9 cellular contexts compared by ENCODE assay signal in the genomic region with DNA sequence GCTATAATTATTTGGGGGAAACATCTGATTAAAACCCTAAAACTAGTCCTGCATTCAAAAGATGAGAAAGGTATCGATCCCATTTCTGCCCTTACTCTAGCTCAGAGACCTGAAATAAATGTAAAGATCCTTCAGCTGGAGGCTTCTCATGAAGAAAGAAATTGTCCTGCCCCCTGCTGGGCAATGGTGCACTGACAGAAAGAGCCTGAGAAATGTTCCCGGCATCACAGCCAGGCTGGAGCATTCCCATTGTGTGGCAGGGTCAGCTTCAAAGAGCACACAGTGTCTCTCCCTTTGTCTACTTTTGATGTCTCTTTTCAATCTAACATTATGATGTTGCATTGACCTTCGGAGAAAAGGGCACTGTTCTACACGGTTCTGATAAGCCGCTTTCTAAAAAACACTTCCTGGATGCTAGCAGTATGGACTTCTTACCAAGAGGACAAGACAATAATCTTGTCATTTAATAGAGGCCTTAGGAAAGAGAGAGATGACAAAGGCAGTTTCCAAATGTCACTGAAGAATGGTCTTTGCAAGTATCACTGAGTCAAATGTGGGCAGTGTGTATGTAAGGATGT.
DNase-seq lines count a peak whose midpoint lies in the region; ATAC-seq, FAIRE-seq and TF ChIP-seq lines count a peak whose summit lies in the region.
"Had no signal": no experiment of that assay in that cellular context is flagged by ENCODE, and none has a peak within 500 bp of the region (broad histone marks: within the 10 kb centered on the region; RNA-seq: fewer than 3 reads in every experiment).

No MANE protein-coding gene starts in this region.

- no peaks in the 10 kb centered on the region for H4K20me1 ChIP-seq in K562 (replicated peaks; ENCODE audit: control insufficient read depth, insufficient read depth, low read length)

- H3K36me3 Mint-ChIP-seq in activated CD8-positive, alpha-beta T cell treated with anti-CD3 and anti-CD28 coated beads for 36 hours (ENCODE audit: low read depth) = no peaks in the 10 kb centered on the region
- no peaks in the 10 kb centered on the region for H3K36me3 Mint-ChIP-seq in activated CD8-positive, alpha-beta T cell treated with anti-CD3 and anti-CD28 coated beads, Interleukin-2, amount 10 ng/mL, durations not matched to agents 7 days and 5 days (ENCODE audit: low read depth)

- peak; percentile 85 for FAIRE-seq in K562 (lab: Jason Lieb, UNC)
- FAIRE-seq: colon had no signal

- peak overlapping the region; percentile 16; the same call in 1 of the 2 replicates for H2AFZ ChIP-seq in K562 (ENCODE audit: low read depth, low read length)

- H3K27me3 Mint-ChIP-seq in activated CD8-positive, alpha-beta T cell treated with anti-CD3 and anti-CD28 coated beads for 36 hours = peaks cover 2% of the 10 kb centered on the region
- H3K27me3 Mint-ChIP-seq in activated CD8-positive, alpha-beta T cell treated with anti-CD3 and anti-CD28 coated beads, Interleukin-2, amount 10 ng/mL, durations not matched to agents 7 days and 5 days (ENCODE audit: low read depth) = no peaks in the 10 kb centered on the region

- H3K9me3 ChIP-seq in K562 (replicated peaks; ENCODE audit: control insufficient read depth, insufficient read depth, low read depth, low read length) (no peaks in the 10 kb centered on the region), transverse colon (no peaks in the 10 kb centered on the region)

- H3K4me3 ChIP-seq in K562 (no peak overlapping the region), transverse colon (no peak overlapping the region)

- intact Hi-C loops in activated CD8-positive, alpha-beta T cell treated with anti-CD3 and anti-CD28 coated beads for 36 hours (cut with micrococcal nuclease) = no loop called here
- intact Hi-C loops in K562 (cut with micrococcal nuclease) (loop anchor here (1.0 to 5.0 kb wide), 3 partner anchors 314 to 1219 kb away; no protein-coding TSS in a partner anchor), transverse colon (cut with DNase I; ENCODE audit: low total_unique reads) (no loop called here)

- peak; percentile 9 for DNase-seq in activated CD8-positive, alpha-beta T cell treated with anti-CD3 and anti-CD28 coated beads for 36 hours
- DNase-seq in activated CD8-positive, alpha-beta T cell treated with anti-CD3 and anti-CD28 coated beads, Interleukin-2, amount 10 ng/mL, durations not matched to agents 7 days and 5 days = no peak
- DNase-seq in KBM-7 (peak; percentile 25), K562 (ENCODE audit: extremely low read depth in 1 of 4, low spot score in 3 of 4) (peak; percentile 26 to 59 (median 40)), islet precursor cell (peak; percentile 78), transverse colon (peak; percentile 33), NCI-H510A treated with DMSO at 0.1 percent for 48 hours (lab: John Stamatoyannopoulos, UW) (no peak)

- H3K27ac Mint-ChIP-seq in activated CD8-positive, alpha-beta T cell treated with anti-CD3 and anti-CD28 coated beads for 36 hours = no peak overlapping the region
- H3K27ac Mint-ChIP-seq in activated CD8-positive, alpha-beta T cell treated with anti-CD3 and anti-CD28 coated beads, Interleukin-2, amount 10 ng/mL, durations not matched to agents 7 days and 5 days = no peak overlapping the region

- H3K9me3 Mint-ChIP-seq in activated CD8-positive, alpha-beta T cell treated with anti-CD3 and anti-CD28 coated beads for 36 hours = no peaks in the 10 kb centered on the region
- H3K9me3 Mint-ChIP-seq in activated CD8-positive, alpha-beta T cell treated with anti-CD3 and anti-CD28 coated beads, Interleukin-2, amount 10 ng/mL, durations not matched to agents 7 days and 5 days (ENCODE audit: insufficient read depth) = no peaks in the 10 kb centered on the region

- H3K4me3 Mint-ChIP-seq in activated CD8-positive, alpha-beta T cell treated with anti-CD3 and anti-CD28 coated beads for 36 hours = no peak overlapping the region
- H3K4me3 Mint-ChIP-seq in activated CD8-positive, alpha-beta T cell treated with anti-CD3 and anti-CD28 coated beads, Interleukin-2, amount 10 ng/mL, durations not matched to agents 7 days and 5 days = no peak overlapping the region

- H3K9ac ChIP-seq in K562 (ENCODE audit: insufficient read depth in 1 of 2, low read depth in 2 of 2, low read length in 2 of 2) = no peak overlapping the region

- 26% methylated on average over 5 of the region's 5 CpGs for WGBS in K562 (ENCODE audit: insufficient coverage, low coverage, missing lambda C conversion rate)
- WGBS in transverse colon (ENCODE audit: low coverage in 1 of 2), 2 donors = 20 to 59% methylated on average over 1 to 5 of the region's 5 CpGs

- no peak for TF ChIP-seq POLR2A in K562 (conservative IDR thresholded peaks at IDR 0.05)
- TF ChIP-seq POLR2A in transverse colon (IDR thresholded peaks at IDR 0.05) = no peak

- CTCF ChIA-PET in activated CD8-positive, alpha-beta T cell treated with anti-CD3 and anti-CD28 coated beads for 36 hours (lab: Charles Lee) = interaction anchor here (0.6 to 1.7 kb wide), 7 partner anchors 9 to 1220 kb away, joined by 3 to 6 read pairs (median 4); no protein-coding TSS in a partner anchor
- CTCF ChIA-PET in activated CD8-positive, alpha-beta T cell treated with anti-CD3 and anti-CD28 coated beads, Interleukin-2, amount 10 ng/mL, durations not matched to agents 7 days and 5 days (lab: Charles Lee) = interaction anchor here (1.0 to 1.4 kb wide), 2 partner anchors 10 to 29 kb away, joined by 3 read pairs; no protein-coding TSS in a partner anchor
- CTCF ChIA-PET in K562 (lab: Yijun Ruan, JAX; ENCODE audit: low intra/inter-chr PET ratio) = interaction anchor here (0.7 to 1.4 kb wide), 3 partner anchors 312 to 1032 kb away, joined by 3 to 9 read pairs (median 3); no protein-coding TSS in a partner anchor

- TF ChIP-seq EP300 in K562 (IDR thresholded peaks at IDR 0.05; ENCODE audit: low read length) = no peak
- TF ChIP-seq EP300 in transverse colon (IDR thresholded peaks at IDR 0.05; ENCODE audit: low read depth) = no peak

- H3K4me1 Mint-ChIP-seq in activated CD8-positive, alpha-beta T cell treated with anti-CD3 and anti-CD28 coated beads for 36 hours (ENCODE audit: low read depth) = no peaks in the 10 kb centered on the region
- no peaks in the 10 kb centered on the region for H3K4me1 Mint-ChIP-seq in activated CD8-positive, alpha-beta T cell treated with anti-CD3 and anti-CD28 coated beads, Interleukin-2, amount 10 ng/mL, durations not matched to agents 7 days and 5 days (ENCODE audit: low read depth)

- H3K36me3 ChIP-seq in K562 (ENCODE audit: control insufficient read depth, insufficient read depth, low read length) (no peaks in the 10 kb centered on the region), transverse colon (no peaks in the 10 kb centered on the region)

- no peak overlapping the region for H3K4me2 ChIP-seq in K562 (ENCODE audit: insufficient read depth, low read length)

- H3K27ac ChIP-seq in K562 (ENCODE audit: extremely low read depth, low read depth, low read length) (no peak overlapping the region), transverse colon (no peak overlapping the region)

- H3K27me3 ChIP-seq in K562 (ENCODE audit: control insufficient read depth in 2 of 2, insufficient read depth in 2 of 2, low read length in 2 of 2) (no peaks in the 10 kb centered on the region), transverse colon (no peaks in the 10 kb centered on the region)

- H3K79me2 ChIP-seq in K562 (ENCODE audit: control insufficient read depth, insufficient read depth, low read length) = no peaks in the 10 kb centered on the region

- H3K4me1 ChIP-seq in K562 (replicated peaks in 1 of 2; ENCODE audit: control insufficient read depth in 2 of 2, insufficient read depth in 2 of 2, low read length in 2 of 2) (no peaks in the 10 kb centered on the region), transverse colon (no peaks in the 10 kb centered on the region)

- H3K9me1 ChIP-seq in K562 (ENCODE audit: control insufficient read depth, insufficient read depth, low read length) = no peaks in the 10 kb centered on the region

- ATAC-seq in activated CD8-positive, alpha-beta T cell treated with anti-CD3 and anti-CD28 coated beads for 36 hours = no peak
- no peak for ATAC-seq in activated CD8-positive, alpha-beta T cell treated with anti-CD3 and anti-CD28 coated beads, Interleukin-2, amount 10 ng/mL, durations not matched to agents 7 days and 5 days
- peak; percentile 86 for ATAC-seq in K562
- no peak for ATAC-seq in HG02938 (IDR thresholded peaks at IDR 0.05; ENCODE audit: unreplicated experiment)

- peak; percentile 40 to 64 for TF ChIP-seq RAD21 in K562 (CRISPR knock-in tag; conservative IDR thresholded peaks at IDR 0.05 in 1 of 2, IDR thresholded peaks at IDR 0.05 in 1 of 2)

- no TSS peak for BruUV-seq in K562 (replicated peaks; lab: Mats Ljungman, UMichigan)

- in situ Hi-C loops in KBM-7 (cut with MboI; ENCODE audit: low pct_unique_long_range_greater_than_20kb, low sequenced_read_pairs) (no loop called here), K562 (cut with MboI) (loop anchor here (10.0 kb wide), 1 partner anchor 406 kb away; no protein-coding TSS in a partner anchor), transverse colon (cut with MboI; ENCODE audit: low pct_ligation_motif_present in 1 of 4, low pct_unique_long_range_greater_than_20kb in 1 of 4, low sequenced_read_pairs in 3 of 4) (no loop called here)

- POLR2A ChIA-PET in activated CD8-positive, alpha-beta T cell treated with anti-CD3 and anti-CD28 coated beads for 36 hours (lab: Charles Lee) = interaction anchor here (1.0 kb wide), 1 partner anchor 12 kb away, joined by 3 read pairs; no protein-coding TSS in a partner anchor
- POLR2A ChIA-PET in activated CD8-positive, alpha-beta T cell treated with anti-CD3 and anti-CD28 coated beads, Interleukin-2, amount 10 ng/mL, durations not matched to agents 7 days and 5 days (lab: Charles Lee) = no interaction called here
- POLR2A ChIA-PET in K562 (lab: Yijun Ruan, JAX) = interaction anchor here (1.0 kb wide), 1 partner anchor 68 kb away, joined by 3 read pairs; no protein-coding TSS in a partner anchor

- peak; percentile 55 for TF ChIP-seq CTCF in activated CD8-positive, alpha-beta T cell treated with anti-CD3 and anti-CD28 coated beads for 36 hours (IDR thresholded peaks at IDR 0.05)
- TF ChIP-seq CTCF in K562 (IDR thresholded peaks at IDR 0.05 in 2 of 3, conservative IDR thresholded peaks at IDR 0.05 in 1 of 3; ENCODE audit: insufficient read depth in 2 of 3, low read depth in 1 of 3, low read length in 3 of 3) = peak; percentile 52 to 67 (median 60)
- peak; percentile 45 to 62 (median 48) for TF ChIP-seq CTCF in transverse colon (IDR thresholded peaks at IDR 0.05)

TF ChIP-seq in K562, 482 proteins besides CTCF, POLR2A, EP300 and RAD21:
- no peak for TF ChIP-seq ADNP (tag; IDR thresholded peaks at IDR 0.05)
- peak; percentile 37 for TF ChIP-seq SMC3 (conservative IDR thresholded peaks at IDR 0.05; ENCODE audit: insufficient read depth, low read depth, low read length)

Comparison
In these comparisons a context has a peak if more than half of its experiments do, and no peak if none do; other contexts are left out.
1. DNase-seq: peak in activated CD8-positive, alpha-beta T cell treated with anti-CD3 and anti-CD28 coated beads for 36 hours (single experiment), KBM-7 (single experiment), K562 (4 of 4), islet precursor cell (single experiment) and transverse colon (single experiment); none in activated CD8-positive, alpha-beta T cell treated with anti-CD3 and anti-CD28 coated beads, Interleukin-2, amount 10 ng/mL, durations not matched to agents 7 days and 5 days (single experiment) and NCI-H510A treated with DMSO at 0.1 percent for 48 hours (single experiment).
2. Peak in every context shown above with its lines, with median percentiles within 50 percentile points of each other: CTCF ChIP-seq.